In the genomic region with DNA sequence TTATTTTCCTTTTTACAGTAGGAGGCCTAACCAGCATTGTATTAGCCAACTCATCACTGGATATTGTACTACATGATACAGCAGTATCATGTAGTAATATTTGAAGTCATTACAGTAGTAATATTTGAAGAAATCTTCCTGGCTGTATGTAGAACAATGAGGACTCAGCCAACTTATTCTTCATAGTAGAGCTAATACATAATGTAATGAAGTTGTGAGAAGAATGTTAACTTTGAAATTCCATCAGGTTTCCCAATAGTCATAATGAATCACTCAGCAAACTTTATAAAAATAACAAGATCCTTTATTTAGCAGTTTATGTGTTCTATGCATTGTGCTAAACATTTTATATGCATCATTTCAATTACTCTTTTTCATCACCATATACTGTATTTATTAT, we compare ENCODE assay signal across 24 cellular contexts.
"Had no signal": no experiment of that assay in that cellular context is flagged by ENCODE, and none has a peak within 500 bp of the region (broad histone marks: within the 10 kb centered on the region; RNA-seq: fewer than 3 reads in every experiment).

No MANE protein-coding gene starts in this region.

- H3K27me3 ChIP-seq: hepatocyte, pancreas, suprapubic skin, tibial nerve had no signal

- H2AFZ ChIP-seq: hepatocyte had no signal

- H3K9me3 ChIP-seq: mucosa of descending colon, pancreas, suprapubic skin had no signal

- DNase-seq: activated CD4-positive, alpha-beta T cell treated with anti-CD3 and anti-CD28 coated beads for 1 hour; activated CD4-positive, alpha-beta T cell treated with anti-CD3 and anti-CD28 coated beads, Interleukin-2, amount 50 U/mL, for 1 hour; activated CD8-positive, alpha-beta T cell treated with anti-CD3 and anti-CD28 coated beads, Interleukin-2, amount 10 ng/mL, durations not matched to agents 7 days and 5 days; activated T-cell treated with anti-CD3 and anti-CD28 coated beads, Interleukin-2, amount 50 U/mL, for 1 hour; amniotic stem cell; caudate nucleus; dermis blood vessel endothelial cell; effector CD8-positive, alpha-beta T cell; foreskin melanocyte; islet precursor cell; left colon; mesenchymal stem cell; mucosa of descending colon; nephron progenitor cell; pancreas; psoas muscle; right cardiac atrium; stimulated activated CD4-positive, alpha-beta T cell treated with anti-CD3 and anti-CD28 coated beads, Interleukin-1b, Interleukin-23, amount 100 ng/mL, for 48 hours; stimulated activated naive CD8-positive, alpha-beta T cell treated with anti-CD3 and anti-CD28 coated beads, Interleukin-15, amount 100 ng/mL, for 72 hours; T-helper 1 cell had no signal

- H3K4me2 ChIP-seq: hepatocyte had no signal

- H3K4me3 ChIP-seq: hepatocyte, mucosa of descending colon, pancreas, psoas muscle, skin epidermis, suprapubic skin, tibial nerve had no signal

- H3K4me1 ChIP-seq: pancreas, psoas muscle, suprapubic skin, tibial nerve had no signal

- H3K27ac ChIP-seq: hepatocyte, pancreas, psoas muscle, skin epidermis, suprapubic skin, tibial nerve had no signal

- H3K79me2 ChIP-seq: hepatocyte had no signal
